Comparison of ENCODE assay signal across 13 cellular contexts in genomic region chr1:45348609-45348965, GRCh38. TPM values are rescaled to one million over a fixed set of nuclear protein-coding genes. Genes with fewer than 3 reads are reported as not detected.
DNase-seq lines count a peak whose midpoint lies in the region; ATAC-seq and TF ChIP-seq lines count a peak whose summit lies in the region.
"Had no signal": no experiment of that assay in that cellular context is flagged by ENCODE, and none has a peak within 500 bp of the region (broad histone marks: within the 10 kb centered on the region; RNA-seq: fewer than 3 reads in every experiment).

No MANE protein-coding gene starts in this region.

- H4K20me1 ChIP-seq in KMS-11 (ENCODE audit: insufficient read depth): no peaks in the 10 kb centered on the region

- no peaks in the 10 kb centered on the region for H3K36me3 ChIP-seq in KMS-11 (ENCODE audit: insufficient read depth)
- peaks cover 0 to 36% of the 10 kb centered on the region in 2 donors for H3K36me3 ChIP-seq in left lung

- TF ChIP-seq CTCF in KMS-11 (conservative IDR thresholded peaks at IDR 0.05; ENCODE audit: low read depth, low read length): no peak
- TF ChIP-seq CTCF in choroid plexus epithelial cell (conservative IDR thresholded peaks at IDR 0.05; ENCODE audit: low read depth, low read length): no peak
- TF ChIP-seq CTCF in left lung (IDR thresholded peaks at IDR 0.05): no peak

- H3K36me3 Mint-ChIP-seq in stimulated activated memory B cell treated with anti-CD40 and anti-IgM and Interleukin-4, amounts not matched to agents 10 μg/mL and 1 μg/mL and 100 μg/mL, for 72 hours: peaks cover 14% of the 10 kb centered on the region

- no peaks in the 10 kb centered on the region for H3K9me3 Mint-ChIP-seq in stimulated activated memory B cell treated with anti-CD40 and anti-IgM and Interleukin-4, amounts not matched to agents 10 μg/mL and 1 μg/mL and 100 μg/mL, for 72 hours

- H3K9me3 ChIP-seq in left lung: no peaks in the 10 kb centered on the region
- H3K9me3 ChIP-seq: BLaER1 treated with 17β-estradiol and CSF1 and Interleukin-3, amounts not matched to agents 10 nM and 100 nM had no signal

- no peak overlapping the region for H3K4me3 ChIP-seq in KMS-11 (IDR thresholded peaks at IDR 0.05; ENCODE audit: insufficient read depth, low read depth, low read length)
- H3K4me3 ChIP-seq in choroid plexus epithelial cell (ENCODE audit: low read depth, low read length): no peak overlapping the region
- H3K4me3 ChIP-seq in left lung: no peak overlapping the region
- H3K4me3 ChIP-seq: BLaER1 treated with 17β-estradiol and CSF1 and Interleukin-3, amounts not matched to agents 10 nM and 100 nM had no signal

- peak; percentile 41 for DNase-seq in choroid plexus epithelial cell (ENCODE audit: low read depth)
- DNase-seq in left lung: no peak
- no peak for DNase-seq in DMS79 treated with DMSO at 0.1 percent for 48 hours (lab: John Stamatoyannopoulos, UW)
- DNase-seq in DMS153 (lab: John Stamatoyannopoulos, UW): no peak
- DNase-seq in Ammon's horn (ENCODE audit: low spot score): no peak
- no peak for DNase-seq in activated CD4-positive, alpha-beta T cell treated with anti-CD3 and anti-CD28 coated beads, Interleukin-2, amount 50 U/mL, for 4 hours
- DNase-seq: aorta, HCEC 1CT, NCI-H1436, NCI-H69 had no signal

- H3K4me1 ChIP-seq in KMS-11 (ENCODE audit: low read depth, poor library complexity, severe bottlenecking): peaks cover 18% of the 10 kb centered on the region
- H3K4me1 ChIP-seq in left lung: peaks cover 9 to 11% of the 10 kb centered on the region in 2 donors

- peak; percentile 64 for ATAC-seq in left lung
- ATAC-seq in stimulated activated memory B cell treated with anti-CD40 and anti-IgM and Interleukin-4, amounts not matched to agents 10 μg/mL and 1 μg/mL and 100 μg/mL, for 72 hours: no peak

- peak overlapping the region; percentile 35 for H3K27ac Mint-ChIP-seq in stimulated activated memory B cell treated with anti-CD40 and anti-IgM and Interleukin-4, amounts not matched to agents 10 μg/mL and 1 μg/mL and 100 μg/mL, for 72 hours

- H3K79me2 ChIP-seq in KMS-11 (ENCODE audit: insufficient read depth, low read depth): no peaks in the 10 kb centered on the region

- H2AFZ ChIP-seq in KMS-11 (ENCODE audit: low read depth): no peak overlapping the region

- no peak overlapping the region for H3K9ac ChIP-seq in KMS-11
- H3K9ac ChIP-seq: BLaER1 treated with 17β-estradiol and CSF1 and Interleukin-3, amounts not matched to agents 10 nM and 100 nM had no signal

- H3K4me3 Mint-ChIP-seq in stimulated activated memory B cell treated with anti-CD40 and anti-IgM and Interleukin-4, amounts not matched to agents 10 μg/mL and 1 μg/mL and 100 μg/mL, for 72 hours: no peak overlapping the region

- peaks cover 7% of the 10 kb centered on the region for H3K4me1 Mint-ChIP-seq in stimulated activated memory B cell treated with anti-CD40 and anti-IgM and Interleukin-4, amounts not matched to agents 10 μg/mL and 1 μg/mL and 100 μg/mL, for 72 hours

- 0 out of 2 replicates have a peak overlapping the region, but pooled peaks have one; percentile 27 for H3K4me2 ChIP-seq in KMS-11
- H3K4me2 ChIP-seq: BLaER1 treated with 17β-estradiol and CSF1 and Interleukin-3, amounts not matched to agents 10 nM and 100 nM had no signal

- intact Hi-C loops in left lung (cut with DNase I): loop anchor here in 1 of 2 donors (10.0 kb wide), 1 partner anchor 216 kb away; no protein-coding TSS in a partner anchor

- H3K27me3 ChIP-seq in KMS-11 (ENCODE audit: insufficient read depth, low read depth): no peaks in the 10 kb centered on the region
- H3K27me3 ChIP-seq in left lung: no peaks in the 10 kb centered on the region
- H3K27me3 ChIP-seq: BLaER1 treated with 17β-estradiol and CSF1 and Interleukin-3, amounts not matched to agents 10 nM and 100 nM had no signal

- H3K27ac ChIP-seq in KMS-11 (no peak overlapping the region), left lung (peak overlapping the region; percentile 16 to 45)
- H3K27ac ChIP-seq: BLaER1 treated with 17β-estradiol and CSF1 and Interleukin-3, amounts not matched to agents 10 nM and 100 nM had no signal

- H3K27me3 Mint-ChIP-seq in stimulated activated memory B cell treated with anti-CD40 and anti-IgM and Interleukin-4, amounts not matched to agents 10 μg/mL and 1 μg/mL and 100 μg/mL, for 72 hours: no peaks in the 10 kb centered on the region

RNA-seq across cellular contexts. Expression of gene MUTYH, which starts 8.3 kb away (rescaled TPM):
- total RNA-seq in left lung: 10 to 100 TPM; 15.4 to 20.2 TPM

RNA-seq across cellular contexts. Expression of gene TOE1, which starts 8.6 kb away (rescaled TPM):
- total RNA-seq in left lung: 1 to 10 TPM; 6.6 to 9.2 TPM

RNA-seq across cellular contexts. Expression of gene HPDL, which starts 21.9 kb away (rescaled TPM):
- 1 to 10 TPM in 1 of 2 donors, under 1 TPM in 1; 0.20 to 1.5 TPM for total RNA-seq in left lung
